In the genomic region with DNA sequence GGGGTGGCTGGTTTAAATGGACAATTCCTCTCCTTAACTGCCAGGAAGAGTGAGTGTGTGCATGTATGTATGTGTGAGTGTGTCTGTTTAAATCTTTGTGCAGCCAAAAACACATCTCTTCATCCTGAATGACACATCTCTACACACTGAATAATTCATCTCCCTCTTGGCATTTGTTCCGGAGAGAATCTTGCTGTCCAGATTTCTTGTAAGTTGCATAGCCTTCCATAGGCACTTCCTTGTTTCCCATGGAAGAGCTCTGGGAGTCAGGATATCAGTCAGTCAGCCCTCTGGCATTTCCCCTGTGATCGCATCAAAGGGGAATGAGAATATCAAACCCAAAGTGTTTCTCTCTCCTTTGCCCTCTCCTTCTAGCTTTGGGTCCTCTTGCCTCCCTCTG, we compare ENCODE assay signal across 10 cellular contexts.
DNase-seq lines count a peak whose midpoint lies in the region; ATAC-seq, FAIRE-seq and TF ChIP-seq lines count a peak whose summit lies in the region.
"Had no signal": no experiment of that assay in that cellular context is flagged by ENCODE, and none has a peak within 500 bp of the region (broad histone marks: within the 10 kb centered on the region; RNA-seq: fewer than 3 reads in every experiment).

No MANE protein-coding gene starts in this region.

- no peaks in the 10 kb centered on the region for H3K9me3 ChIP-seq in iPS-20b (ENCODE audit: insufficient read depth, low read depth, low read length)

- H3K36me3 ChIP-seq in iPS-20b (ENCODE audit: insufficient read depth, low read depth, low read length) = no peaks in the 10 kb centered on the region

- no peak overlapping the region for H3K4me3 ChIP-seq in astrocyte of the spinal cord (ENCODE audit: low read depth, low read length)
- no peak overlapping the region for H3K4me3 ChIP-seq in iPS-20b (ENCODE audit: low read length)

- peak; percentile 89 for DNase-seq in HFFc6
- peak; percentile 60 for DNase-seq in astrocyte of the spinal cord (ENCODE audit: low read depth, low spot score)
- no peak for DNase-seq in D721Med (ENCODE audit: insufficient read length, low spot score)
- DNase-seq in LoVo (ENCODE audit: low spot score) = no peak
- DNase-seq in SHP77 treated with DMSO at 0.1 percent for 48 hours (lab: John Stamatoyannopoulos, UW) = no peak
- DNase-seq: activated naive CD4-positive, alpha-beta T cell treated with anti-CD3 and anti-CD28 coated beads, Interleukin-2, amount 50 U/mL, for 16 hours; MV-4-11 had no signal

- H3K36me3 Mint-ChIP-seq in HFFc6 (ENCODE audit: low read depth) = peaks cover 6% of the 10 kb centered on the region; the same call in 1 of the 2 replicates

- no peak overlapping the region for H3K27ac ChIP-seq in iPS-20b (ENCODE audit: low read length)

- peak overlapping the region; percentile 69; the same call in 1 of the 2 replicates for H3K4me3 Mint-ChIP-seq in HFFc6

- peak overlapping the region; percentile 89 for H3K27ac Mint-ChIP-seq in HFFc6

- H3K4me1 Mint-ChIP-seq in HFFc6 (ENCODE audit: low read depth) = peaks cover 45% of the 10 kb centered on the region

- no peaks in the 10 kb centered on the region for H3K27me3 ChIP-seq in iPS-20b (ENCODE audit: insufficient read depth, low read length)

- FAIRE-seq in D721Med (lab: Jason Lieb, UNC) = no peak
- FAIRE-seq: frontal cortex had no signal

- peaks cover 4% of the 10 kb centered on the region for H3K27me3 Mint-ChIP-seq in HFFc6 (ENCODE audit: insufficient read depth)

- in situ Hi-C loops in astrocyte of the spinal cord (cut with HindIII; ENCODE audit: low sequenced_read_pairs) = no loop called here

- no peak for ATAC-seq in HG03378 (IDR thresholded peaks at IDR 0.05; ENCODE audit: unreplicated experiment)

- H3K9ac ChIP-seq in iPS-20b (ENCODE audit: low read depth, low read length) = 0 out of 2 replicates have a peak overlapping the region, but pooled peaks have one; percentile 25

- no peak for TF ChIP-seq CTCF in HFFc6 (IDR thresholded peaks at IDR 0.05)
- TF ChIP-seq CTCF in astrocyte of the spinal cord (IDR thresholded peaks at IDR 0.05; ENCODE audit: low read depth, low read length) = no peak
- no peak for TF ChIP-seq CTCF in D721Med (IDR thresholded peaks at IDR 0.05; ENCODE audit: insufficient read depth, missing control alignments)

- no peaks in the 10 kb centered on the region for H3K9me3 Mint-ChIP-seq in HFFc6

- H3K4me1 ChIP-seq in iPS-20b (ENCODE audit: insufficient read depth, low read length) = peaks cover 26% of the 10 kb centered on the region

Comparison
In these comparisons a context has a peak if more than half of its experiments do, and no peak if none do; other contexts are left out.
1. DNase-seq: peak in HFFc6 (single experiment) and astrocyte of the spinal cord (single experiment); none in D721Med (single experiment), LoVo (single experiment) and SHP77 treated with DMSO at 0.1 percent for 48 hours (single experiment).